12 cellular contexts compared by ENCODE assay signal in genomic region chr15:58546066-58546591, GRCh38.
DNase-seq lines count a peak whose midpoint lies in the region; ATAC-seq, FAIRE-seq and TF ChIP-seq lines count a peak whose summit lies in the region.
"Had no signal": no experiment of that assay in that cellular context is flagged by ENCODE, and none has a peak within 500 bp of the region (broad histone marks: within the 10 kb centered on the region; RNA-seq: fewer than 3 reads in every experiment).

No MANE protein-coding gene starts in this region.

- TF ChIP-seq CTCF in DND-41 (IDR thresholded peaks at IDR 0.05; ENCODE audit: borderline replicate concordance, extremely low read depth, low read length, poor library complexity, severe bottlenecking), result no peak
- no peak for TF ChIP-seq CTCF in endothelial cell of umbilical vein (IDR thresholded peaks at IDR 0.05; ENCODE audit: extremely low read depth in 1 of 2, insufficient read depth in 1 of 2, low read depth in 1 of 2, low read length in 2 of 2)
- TF ChIP-seq CTCF in osteocyte (IDR thresholded peaks at IDR 0.05), result no peak

- H3K4me3 Mint-ChIP-seq in osteocyte (ENCODE audit: unreplicated experiment), result no peak overlapping the region

- H3K27ac Mint-ChIP-seq in osteocyte (ENCODE audit: unreplicated experiment), result no peak overlapping the region

- H3K9ac ChIP-seq in DND-41 (ENCODE audit: low read depth, low read length) (no peak overlapping the region), endothelial cell of umbilical vein (replicated peaks; ENCODE audit: extremely low read depth, insufficient read depth, low read length) (no peak overlapping the region)
- H3K9ac ChIP-seq: KMS-11 had no signal

- H3K4me3 ChIP-seq in DND-41 (ENCODE audit: low read depth in 1 of 2, low read length in 2 of 2) (no peak overlapping the region), endothelial cell of umbilical vein (replicated peaks in 1 of 3; ENCODE audit: insufficient read depth in 1 of 3, low read depth in 1 of 3, low read length in 3 of 3) (no peak overlapping the region)

- FAIRE-seq in endothelial cell of umbilical vein (lab: Jason Lieb, UNC), result no peak
- FAIRE-seq: keratinocyte had no signal

- CTCF ChIA-PET in endothelial cell of umbilical vein (lab: Charles Lee), result interaction anchor here (1.6 to 2.4 kb wide), 4 partner anchors 11 to 107 kb away, joined by 4 to 6 read pairs (median 4); no protein-coding TSS in a partner anchor

- no peak for DNase-seq in DND-41
- no peak for DNase-seq in endothelial cell of umbilical vein (ENCODE audit: low read depth, low spot score)
- DNase-seq in osteocyte (ENCODE audit: extremely low spot score, unreplicated experiment), result peak; percentile 81
- DNase-seq in NCI-H1048 (lab: John Stamatoyannopoulos, UW), result no peak
- DNase-seq in DMS 273 treated with DMSO at 0.1 percent for 48 hours (lab: John Stamatoyannopoulos, UW), result no peak
- DNase-seq: COR-L47, NCI-H82, SIG-M5 had no signal

- no peaks in the 10 kb centered on the region for H3K9me1 ChIP-seq in endothelial cell of umbilical vein (replicated peaks; ENCODE audit: control insufficient read depth, extremely low read depth, insufficient read depth, low read length)

- dilution Hi-C loops in endothelial cell of umbilical vein (cut with MboI; ENCODE audit: extremely low pct_ligation_motif_present, low sequenced_read_pairs), result no loop called here

- no peak for TF ChIP-seq POLR2A in endothelial cell of umbilical vein (IDR thresholded peaks at IDR 0.05; ENCODE audit: low read depth, low read length)

- H4K20me1 ChIP-seq in DND-41 (ENCODE audit: insufficient read depth, low read length), result no peaks in the 10 kb centered on the region
- H4K20me1 ChIP-seq in endothelial cell of umbilical vein (replicated peaks; ENCODE audit: control insufficient read depth, extremely low read depth, insufficient read depth, low read length), result no peaks in the 10 kb centered on the region

- H3K4me2 ChIP-seq in DND-41 (ENCODE audit: insufficient read depth, low read length) (no peak overlapping the region), endothelial cell of umbilical vein (ENCODE audit: insufficient read depth, low read length) (no peak overlapping the region)
- H3K4me2 ChIP-seq: KMS-11 had no signal

- H3K27me3 ChIP-seq in DND-41 (ENCODE audit: insufficient read depth, low read length, poor library complexity), result no peaks in the 10 kb centered on the region
- no peaks in the 10 kb centered on the region for H3K27me3 ChIP-seq in endothelial cell of umbilical vein (ENCODE audit: control insufficient read depth in 2 of 2, insufficient read depth in 2 of 2, low read length in 2 of 2)

- no peak overlapping the region for H2AFZ ChIP-seq in DND-41 (ENCODE audit: low read depth, low read length)
- H2AFZ ChIP-seq in endothelial cell of umbilical vein (ENCODE audit: low read depth, low read length), result no peak overlapping the region

- H3K79me2 ChIP-seq in DND-41 (ENCODE audit: insufficient read depth, low read length) (no peaks in the 10 kb centered on the region), endothelial cell of umbilical vein (ENCODE audit: control insufficient read depth, insufficient read depth, low read length) (no peaks in the 10 kb centered on the region)

- POLR2A ChIA-PET in endothelial cell of umbilical vein (lab: Charles Lee), result no interaction called here

- 0 out of 2 replicates have a peak overlapping the region, but pooled peaks have one; percentile 33 for H3K27ac ChIP-seq in DND-41 (ENCODE audit: low read length)
- peak overlapping the region; percentile 95 for H3K27ac ChIP-seq in KOPT-K1 (ENCODE audit: low read depth, low read length, poor library complexity, severe bottlenecking)
- peak overlapping the region; percentile 3 for H3K27ac ChIP-seq in endothelial cell of umbilical vein (ENCODE audit: insufficient read depth, low read depth, low read length)
- H3K27ac ChIP-seq: KMS-11 had no signal

- H3K36me3 Mint-ChIP-seq in osteocyte (ENCODE audit: unreplicated experiment), result no peaks in the 10 kb centered on the region

- intact Hi-C loops in endothelial cell of umbilical vein (cut with micrococcal nuclease), result loop anchor here (2.0 kb wide), 2 partner anchors 73 to 105 kb away; no protein-coding TSS in a partner anchor

- no peaks in the 10 kb centered on the region for H3K27me3 Mint-ChIP-seq in osteocyte (ENCODE audit: unreplicated experiment)

- peaks cover 24% of the 10 kb centered on the region for H3K4me1 ChIP-seq in DND-41 (ENCODE audit: insufficient read depth, low read length)
- peaks cover 19% of the 10 kb centered on the region for H3K4me1 ChIP-seq in endothelial cell of umbilical vein (ENCODE audit: control insufficient read depth, extremely low read depth, insufficient read depth, low read length)

- no TSS peak for BruUV-seq in endothelial cell of umbilical vein (replicated peaks; lab: Mats Ljungman, UMichigan)

- H3K36me3 ChIP-seq in DND-41 (ENCODE audit: insufficient read depth, low read length), result no peaks in the 10 kb centered on the region
- H3K36me3 ChIP-seq in KOPT-K1 (ENCODE audit: insufficient read depth, low read length), result no peaks in the 10 kb centered on the region
- no peaks in the 10 kb centered on the region for H3K36me3 ChIP-seq in endothelial cell of umbilical vein (ENCODE audit: control insufficient read depth in 2 of 2, extremely low read depth in 1 of 2, insufficient read depth in 2 of 2, low read length in 2 of 2)

- H3K9me3 ChIP-seq in DND-41 (ENCODE audit: insufficient read depth, low read length, severe bottlenecking) (no peaks in the 10 kb centered on the region), KOPT-K1 (ENCODE audit: insufficient read depth, low read length, poor library complexity, severe bottlenecking) (no peaks in the 10 kb centered on the region), endothelial cell of umbilical vein (replicated peaks; ENCODE audit: control insufficient read depth, insufficient read depth, low read length) (no peaks in the 10 kb centered on the region)

- no peaks in the 10 kb centered on the region for H3K9me3 Mint-ChIP-seq in osteocyte (ENCODE audit: unreplicated experiment)

- ATAC-seq in DND-41 (ENCODE audit: insufficient read depth, low read depth) (no peak), GM18858 (IDR thresholded peaks at IDR 0.05; ENCODE audit: unreplicated experiment) (no peak)

- H3K4me1 Mint-ChIP-seq in osteocyte (ENCODE audit: unreplicated experiment), result peaks cover 24% of the 10 kb centered on the region

TF ChIP-seq in endothelial cell of umbilical vein, 7 proteins besides CTCF, POLR2A, EP300 and RAD21:
- TF ChIP-seq EZH2 (IDR thresholded peaks at IDR 0.05; ENCODE audit: borderline replicate concordance, low read depth, low read length, severe bottlenecking), result no peak
- no peak for TF ChIP-seq POLR2AphosphoS5 (IDR thresholded peaks at IDR 0.05; ENCODE audit: insufficient read depth, low read depth, low read length)
- TF ChIP-seq MYC (IDR thresholded peaks at IDR 0.05; ENCODE audit: low read depth, low read length), result no peak
- no peak for TF ChIP-seq FOS (IDR thresholded peaks at IDR 0.05; ENCODE audit: borderline replicate concordance, insufficient read depth, low read length)
- TF ChIP-seq MAX (IDR thresholded peaks at IDR 0.05; ENCODE audit: insufficient read depth, insufficient read length), result no peak
- TF ChIP-seq JUN (IDR thresholded peaks at IDR 0.05; ENCODE audit: borderline replicate concordance, insufficient read depth, insufficient read length, low read depth), result no peak
- TF ChIP-seq GATA2 (IDR thresholded peaks at IDR 0.05; ENCODE audit: insufficient read depth, insufficient read length, low read depth, low read length), result no peak

Comparison
In these comparisons a context has a peak if more than half of its experiments do, and no peak if none do; other contexts are left out.
1. H3K27ac ChIP-seq: peak in every context shown above with its lines; median percentile 95 in KOPT-K1; 33 in DND-41; 3 in endothelial cell of umbilical vein.